2 cellular contexts compared by ENCODE assay signal in genomic region chr10:30770816-30771215, GRCh38.
TF ChIP-seq lines count a peak whose summit lies in the region.

No MANE protein-coding gene starts in this region.

TF ChIP-seq in HEK293, 187 proteins besides CTCF, POLR2A, EP300 and RAD21:
- TF ChIP-seq ZNF398 (tag by site-specific recombination; IDR thresholded peaks at IDR 0.05) = no peak
- TF ChIP-seq ZNF394 (tag by site-specific recombination; IDR thresholded peaks at IDR 0.05; ENCODE audit: borderline replicate concordance) = no peak
- TF ChIP-seq OSR2 (tag by site-specific recombination; IDR thresholded peaks at IDR 0.05) = no peak
- no peak for TF ChIP-seq ZNF114 (tag by site-specific recombination; IDR thresholded peaks at IDR 0.05)
- TF ChIP-seq ZNF600 (tag by site-specific recombination; IDR thresholded peaks at IDR 0.05) = no peak
- TF ChIP-seq ZNF529 (tag by site-specific recombination; IDR thresholded peaks at IDR 0.05; ENCODE audit: insufficient replicate concordance) = peak; percentile 57
- peak; percentile 69; the same call in 1 of the 2 replicates for TF ChIP-seq ZNF626 (tag by site-specific recombination; IDR thresholded peaks at IDR 0.05)
- TF ChIP-seq ZNF404 (tag by site-specific recombination; IDR thresholded peaks at IDR 0.05) = no peak
- no peak for TF ChIP-seq ZNF23 (tag by site-specific recombination; IDR thresholded peaks at IDR 0.05; ENCODE audit: borderline replicate concordance)
- TF ChIP-seq BCL6B (tag by site-specific recombination; IDR thresholded peaks at IDR 0.05) = no peak
- peak; percentile 96 for TF ChIP-seq ZNF280D (tag by site-specific recombination; IDR thresholded peaks at IDR 0.05)
- TF ChIP-seq SETDB1 (IDR thresholded peaks at IDR 0.05; ENCODE audit: insufficient read length, low read length) = peak; percentile 95

TF ChIP-seq in GM23338, 12 proteins besides CTCF, POLR2A, EP300 and RAD21 (continued from another document):
- TF ChIP-seq ZNF462 (CRISPR knock-in tag; IDR thresholded peaks at IDR 0.05) = no peak
- TF ChIP-seq NANOG (IDR thresholded peaks at IDR 0.05; ENCODE audit: borderline replicate concordance) = no peak
- TF ChIP-seq STAT1 (IDR thresholded peaks at IDR 0.05; ENCODE audit: unreplicated experiment) = no peak
- TF ChIP-seq ETS1 (IDR thresholded peaks at IDR 0.05) = no peak
- TF ChIP-seq REST (IDR thresholded peaks at IDR 0.05; ENCODE audit: unreplicated experiment) = no peak
- no peak for TF ChIP-seq POLR2AphosphoS5 (IDR thresholded peaks at IDR 0.05; ENCODE audit: low read depth)
- no peak for TF ChIP-seq EZH2phosphoT487 (IDR thresholded peaks at IDR 0.05; ENCODE audit: unreplicated experiment)
- no peak for TF ChIP-seq JUNB (IDR thresholded peaks at IDR 0.05; ENCODE audit: unreplicated experiment)
TF ChIP-seq in GM23338: peak in this region for 0.
